ENCODE assay signal across 1 cellular context in genomic region chr5:132455614-132456115, GRCh38.
TF ChIP-seq lines count a peak whose summit lies in the region.

No MANE protein-coding gene starts in this region.

TF ChIP-seq in GM12878, 131 proteins besides CTCF, POLR2A, EP300 and RAD21 (continued from another document):
- TF ChIP-seq NFXL1 (IDR thresholded peaks at IDR 0.05; ENCODE audit: borderline replicate concordance) (no peak), FOXM1 (IDR thresholded peaks at IDR 0.05; ENCODE audit: low read depth, low read length) (no peak), GATAD2B (conservative IDR thresholded peaks at IDR 0.05; ENCODE audit: low read depth) (no peak), MEF2A (IDR thresholded peaks at IDR 0.05; ENCODE audit: insufficient read depth, low read depth, low read length) (no peak), ETV6 (conservative IDR thresholded peaks at IDR 0.05 in 1 of 2, IDR thresholded peaks at IDR 0.05 in 1 of 2; ENCODE audit: borderline replicate concordance in 1 of 2, low read depth in 1 of 2) (no peak), ZNF384 (IDR thresholded peaks at IDR 0.05; ENCODE audit: borderline replicate concordance, low read depth, low read length) (no peak), ATF3 (IDR thresholded peaks at IDR 0.05; ENCODE audit: borderline replicate concordance, extremely low read depth, low read depth, low read length) (no peak), NBN (IDR thresholded peaks at IDR 0.05) (no peak)
TF ChIP-seq in GM12878: peak in this region for 10.
